1 cellular context compared by ENCODE assay signal in genomic region chr15:23566070-23567050, GRCh38.
TF ChIP-seq lines count a peak whose summit lies in the region.

No MANE protein-coding gene starts in this region.

TF ChIP-seq in HepG2, 621 proteins besides CTCF, POLR2A, EP300 and RAD21 (continued from another document and continues in another):
- TF ChIP-seq, protein P1, sequence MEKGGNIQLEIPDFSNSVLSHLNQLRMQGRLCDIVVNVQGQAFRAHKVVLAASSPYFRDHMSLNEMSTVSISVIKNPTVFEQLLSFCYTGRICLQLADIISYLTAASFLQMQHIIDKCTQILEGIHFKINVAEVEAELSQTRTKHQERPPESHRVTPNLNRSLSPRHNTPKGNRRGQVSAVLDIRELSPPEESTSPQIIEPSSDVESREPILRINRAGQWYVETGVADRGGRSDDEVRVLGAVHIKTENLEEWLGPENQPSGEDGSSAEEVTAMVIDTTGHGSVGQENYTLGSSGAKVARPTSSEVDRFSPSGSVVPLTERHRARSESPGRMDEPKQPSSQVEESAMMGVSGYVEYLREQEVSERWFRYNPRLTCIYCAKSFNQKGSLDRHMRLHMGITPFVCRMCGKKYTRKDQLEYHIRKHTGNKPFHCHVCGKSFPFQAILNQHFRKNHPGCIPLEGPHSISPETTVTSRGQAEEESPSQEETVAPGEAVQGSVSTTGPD (CRISPR knock-in tag; IDR thresholded peaks at IDR 0.05), result no peak
- no peak for TF ChIP-seq SMYD3 (CRISPR knock-in tag; IDR thresholded peaks at IDR 0.05)
- TF ChIP-seq ZFX (CRISPR knock-in tag; IDR thresholded peaks at IDR 0.05; ENCODE audit: low read depth), result no peak
- TF ChIP-seq ZBTB21 (CRISPR knock-in tag; IDR thresholded peaks at IDR 0.05), result no peak
- peak; percentile 24 for TF ChIP-seq XRCC5 (optimal IDR thresholded peaks at IDR 0.05; ENCODE audit: low read length)
- TF ChIP-seq YEATS4 (CRISPR knock-in tag; IDR thresholded peaks at IDR 0.05; ENCODE audit: borderline replicate concordance), result peak; percentile 21; the same call in 1 of the 2 replicates
- TF ChIP-seq MXI1 (IDR thresholded peaks at IDR 0.05; ENCODE audit: borderline replicate concordance, low read depth, low read length), result 0 out of 3 replicates have a peak, but pooled peaks have one; percentile 40
- 0 out of 2 replicates have a peak, but pooled peaks have one; percentile 23 for TF ChIP-seq PCBP1 (IDR thresholded peaks at IDR 0.05; ENCODE audit: borderline replicate concordance, low read depth, low read length)
- no peak for TF ChIP-seq PCBP2 (optimal IDR thresholded peaks at IDR 0.05; ENCODE audit: low read depth, low read length, poor library complexity, severe bottlenecking)
- TF ChIP-seq NFYB (CRISPR knock-in tag; IDR thresholded peaks at IDR 0.05), result 0 out of 2 replicates have a peak, but pooled peaks have one; percentile 43
- no peak for TF ChIP-seq SRF (IDR thresholded peaks at IDR 0.05; ENCODE audit: low read depth, low read length)
- TF ChIP-seq HDAC2 (CRISPR knock-in tag; IDR thresholded peaks at IDR 0.05), result no peak
- TF ChIP-seq ZBTB34 (CRISPR knock-in tag; IDR thresholded peaks at IDR 0.05), result no peak
- TF ChIP-seq, protein P2, sequence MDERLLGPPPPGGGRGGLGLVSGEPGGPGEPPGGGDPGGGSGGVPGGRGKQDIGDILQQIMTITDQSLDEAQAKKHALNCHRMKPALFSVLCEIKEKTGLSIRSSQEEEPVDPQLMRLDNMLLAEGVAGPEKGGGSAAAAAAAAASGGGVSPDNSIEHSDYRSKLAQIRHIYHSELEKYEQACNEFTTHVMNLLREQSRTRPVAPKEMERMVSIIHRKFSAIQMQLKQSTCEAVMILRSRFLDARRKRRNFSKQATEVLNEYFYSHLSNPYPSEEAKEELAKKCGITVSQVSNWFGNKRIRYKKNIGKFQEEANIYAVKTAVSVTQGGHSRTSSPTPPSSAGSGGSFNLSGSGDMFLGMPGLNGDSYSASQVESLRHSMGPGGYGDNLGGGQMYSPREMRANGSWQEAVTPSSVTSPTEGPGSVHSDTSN (CRISPR knock-in tag; IDR thresholded peaks at IDR 0.05), result no peak
- TF ChIP-seq, protein P3, sequence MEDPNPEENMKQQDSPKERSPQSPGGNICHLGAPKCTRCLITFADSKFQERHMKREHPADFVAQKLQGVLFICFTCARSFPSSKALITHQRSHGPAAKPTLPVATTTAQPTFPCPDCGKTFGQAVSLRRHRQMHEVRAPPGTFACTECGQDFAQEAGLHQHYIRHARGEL (CRISPR knock-in tag; IDR thresholded peaks at IDR 0.05), result no peak
- TF ChIP-seq PATZ1 (CRISPR knock-in tag; IDR thresholded peaks at IDR 0.05), result peak; percentile 31; the same call in 1 of the 2 replicates
- no peak for TF ChIP-seq ZBTB26 (CRISPR knock-in tag; IDR thresholded peaks at IDR 0.05; ENCODE audit: borderline replicate concordance)
- TF ChIP-seq ZNF124 (CRISPR knock-in tag; IDR thresholded peaks at IDR 0.05), result no peak
- TF ChIP-seq PAX8 (CRISPR knock-in tag; IDR thresholded peaks at IDR 0.05; ENCODE audit: borderline replicate concordance), result no peak
- TF ChIP-seq MLLT10 (CRISPR knock-in tag; IDR thresholded peaks at IDR 0.05), result no peak
- no peak for TF ChIP-seq NFRKB (IDR thresholded peaks at IDR 0.05)
- no peak for TF ChIP-seq LRRFIP1 (CRISPR knock-in tag; conservative IDR thresholded peaks at IDR 0.05)
- no peak for TF ChIP-seq ARID4A (CRISPR knock-in tag; IDR thresholded peaks at IDR 0.05; ENCODE audit: borderline replicate concordance)
- TF ChIP-seq ZSCAN29 (CRISPR knock-in tag; conservative IDR thresholded peaks at IDR 0.05), result no peak
- TF ChIP-seq POLR2G (IDR thresholded peaks at IDR 0.05; ENCODE audit: low read depth, low read length), result peak; percentile 89
- no peak for TF ChIP-seq HMGA1 (CRISPR knock-in tag; conservative IDR thresholded peaks at IDR 0.05)
- TF ChIP-seq POGZ (CRISPR knock-in tag; IDR thresholded peaks at IDR 0.05), result no peak
- TF ChIP-seq ZNF781 (CRISPR knock-in tag; IDR thresholded peaks at IDR 0.05; ENCODE audit: borderline replicate concordance, not compliant biosample characterization), result no peak
- TF ChIP-seq ZNF766 (CRISPR knock-in tag; IDR thresholded peaks at IDR 0.05; ENCODE audit: borderline replicate concordance), result no peak
- no peak for TF ChIP-seq HNRNPL (IDR thresholded peaks at IDR 0.05; ENCODE audit: low read depth, low read length)
- no peak for TF ChIP-seq ETS1 (CRISPR knock-in tag; IDR thresholded peaks at IDR 0.05)
- no peak for TF ChIP-seq ZFY (CRISPR knock-in tag; IDR thresholded peaks at IDR 0.05)
